ENCODE assay signal across 8 cellular contexts in the genomic region with DNA sequence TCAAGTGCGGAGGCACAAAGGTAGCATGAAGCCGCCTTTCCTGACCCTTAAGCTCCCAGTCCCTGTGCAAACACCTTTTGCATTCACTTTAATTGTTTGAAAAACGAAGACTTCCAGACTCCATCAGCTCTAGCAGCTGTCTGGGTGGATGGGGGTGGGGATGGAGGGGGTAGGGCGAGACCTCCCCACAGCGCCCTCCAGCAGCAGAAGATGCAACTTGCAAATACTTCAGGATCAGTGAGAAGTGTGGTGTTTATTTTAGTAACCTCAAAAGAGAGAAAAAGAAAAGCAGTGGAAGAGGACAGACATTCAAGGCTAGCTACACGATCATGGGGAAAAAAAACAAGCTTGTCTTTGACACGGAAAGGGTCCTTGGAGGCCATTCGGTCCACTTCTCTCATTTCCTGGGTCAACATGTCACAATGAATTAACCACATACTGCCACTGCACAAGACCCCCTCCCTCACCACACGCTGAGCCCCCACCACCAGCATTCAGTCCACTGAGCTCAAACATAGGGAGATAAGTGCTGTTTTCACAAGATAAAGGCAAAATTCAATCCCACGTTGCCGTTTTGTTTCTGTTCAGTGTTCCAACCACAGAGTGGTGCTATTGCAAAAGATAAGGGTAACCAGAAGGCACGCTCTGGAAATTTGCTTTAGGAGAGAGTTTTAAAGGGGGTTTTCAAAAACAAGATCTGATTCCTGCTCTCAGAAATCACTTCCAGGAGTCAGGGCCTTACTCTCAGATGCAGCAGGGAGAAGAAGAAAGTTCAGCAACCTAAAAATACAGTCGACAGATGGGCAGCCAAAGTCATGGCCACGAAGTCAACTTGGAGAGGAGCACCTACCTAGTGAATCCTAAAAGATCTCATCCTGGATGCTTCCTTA. TPM values are rescaled to one million over a fixed set of nuclear protein-coding genes. Genes with fewer than 3 reads are reported as not detected.
DNase-seq lines count a peak whose midpoint lies in the region; ATAC-seq, FAIRE-seq and TF ChIP-seq lines count a peak whose summit lies in the region.

No MANE protein-coding gene starts in this region.

- intact Hi-C loops in breast epithelium (cut with DNase I; ENCODE audit: low total_unique reads) (no loop called here), MCF 10A (cut with micrococcal nuclease) (no loop called here)

- no peak overlapping the region for H3K4me3 Mint-ChIP-seq in MCF 10A (ENCODE audit: unreplicated experiment)

- peaks cover 6 to 65% of the 10 kb centered on the region in 2 donors for H3K27me3 ChIP-seq in breast epithelium

- H3K36me3 Mint-ChIP-seq in MCF 10A (ENCODE audit: insufficient read depth, unreplicated experiment): peaks cover 6% of the 10 kb centered on the region

- TF ChIP-seq POLR2A in breast epithelium (IDR thresholded peaks at IDR 0.05): no peak

- no TSS peak for BruUV-seq in MCF 10A (replicated peaks; lab: Mats Ljungman, UMichigan)

- ATAC-seq in HG03108 (IDR thresholded peaks at IDR 0.05; ENCODE audit: unreplicated experiment) (no peak), GM18517 (IDR thresholded peaks at IDR 0.05; ENCODE audit: unreplicated experiment) (no peak)

- no peak overlapping the region for H3K27ac Mint-ChIP-seq in MCF 10A (ENCODE audit: low read depth, unreplicated experiment)

- H3K4me3 ChIP-seq in breast epithelium: no peak overlapping the region
- H3K4me3 ChIP-seq in iPS-18c (ENCODE audit: insufficient read depth, low read depth, low read length): peak overlapping the region; percentile 38; the same call in 1 of the 2 replicates

- H3K27me3 Mint-ChIP-seq in MCF 10A (ENCODE audit: insufficient read depth, unreplicated experiment): no peaks in the 10 kb centered on the region

- no peaks in the 10 kb centered on the region for H3K36me3 ChIP-seq in breast epithelium

- peaks cover 7 to 11% of the 10 kb centered on the region in 2 donors for H3K4me1 ChIP-seq in breast epithelium

- POLR2A ChIA-PET in MCF 10A (lab: Yijun Ruan, JAX): no interaction called here

- H3K9me3 ChIP-seq in breast epithelium: no peaks in the 10 kb centered on the region
- H3K9me3 ChIP-seq in iPS-18c (ENCODE audit: control insufficient read depth, insufficient read depth, low read length): peaks cover 4% of the 10 kb centered on the region

- TF ChIP-seq CTCF in breast epithelium (IDR thresholded peaks at IDR 0.05) (peak in 2 of 3 donors; percentile 32 to 44), MCF 10A (IDR thresholded peaks at IDR 0.05; ENCODE audit: unreplicated experiment) (no peak)

- no peak overlapping the region for H3K27ac ChIP-seq in breast epithelium

- DNase-seq in breast epithelium (ENCODE audit: low spot score in 2 of 2) (no peak), MCF 10A (ENCODE audit: unreplicated experiment) (no peak), SW480 (ENCODE audit: low spot score) (peak; percentile 33), urothelium cell line (ENCODE audit: low spot score) (no peak)
- no peak for DNase-seq in activated naive CD4-positive, alpha-beta T cell treated with Interleukin-2 at 50 U/mL for 16 hours

- FAIRE-seq in urothelium cell line (lab: Jason Lieb, UNC): peak; percentile 90

- peaks cover 20% of the 10 kb centered on the region for H3K9me3 Mint-ChIP-seq in MCF 10A (ENCODE audit: unreplicated experiment)

- CTCF ChIA-PET in MCF 10A (lab: Yijun Ruan, JAX): interaction anchor here (0.8 to 0.9 kb wide), 2 partner anchors 10 to 662 kb away, joined by 3 read pairs; no protein-coding TSS in a partner anchor

- H3K4me1 Mint-ChIP-seq in MCF 10A (ENCODE audit: insufficient read depth, unreplicated experiment): no peaks in the 10 kb centered on the region

RNA-seq across cellular contexts. Expression of gene NTF3, which starts 3.3 kb away (rescaled TPM):
- 1 to 10 TPM in 1 of 3 donors, under 1 TPM in 1, not detected in 1; 0.88 to 1.3 TPM for total RNA-seq in breast epithelium
- total RNA-seq in MCF 10A (2022): not detected in 2 replicates
